In the genomic region with DNA sequence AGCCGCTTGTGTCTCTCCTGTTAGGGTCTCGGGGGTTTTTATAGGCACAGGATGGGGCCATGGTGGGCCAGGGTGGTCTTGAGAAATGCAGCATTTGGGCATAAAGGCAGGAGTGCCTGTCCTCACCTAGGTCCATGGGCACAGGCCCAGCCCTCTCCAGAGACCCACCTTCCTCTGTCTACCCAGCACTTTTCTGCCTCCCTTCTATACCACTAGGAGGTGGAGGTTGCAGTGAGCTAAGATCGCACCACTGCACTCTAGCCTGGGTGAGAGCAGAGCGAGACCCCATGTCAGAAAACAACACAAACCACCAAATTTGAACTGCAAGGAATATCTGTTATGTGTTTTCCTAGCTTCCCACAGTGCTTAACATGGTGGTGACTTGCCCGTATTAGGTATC, we compare ENCODE assay signal across 14 cellular contexts.
"Had no signal": no experiment of that assay in that cellular context is flagged by ENCODE, and none has a peak within 500 bp of the region (broad histone marks: within the 10 kb centered on the region; RNA-seq: fewer than 3 reads in every experiment).

No MANE protein-coding gene starts in this region.

- DNase-seq: activated CD4-positive, alpha-beta T cell treated with anti-CD3 and anti-CD28 coated beads for 36 hours; activated CD8-positive, alpha-beta memory T cell treated with anti-CD3 and anti-CD28 coated beads, Interleukin-2, amount 50 U/mL, for 48 hours; activated CD8-positive, alpha-beta T cell treated with anti-CD3 and anti-CD28 coated beads, Interleukin-2, amount 10 ng/mL, durations not matched to agents 7 days and 5 days; activated naive CD4-positive, alpha-beta T cell; colonic mucosa; effector CD4-positive, alpha-beta T cell; islet precursor cell; left lung; stimulated activated CD4-positive, alpha-beta T cell treated with anti-CD3 and anti-CD28 coated beads, Interleukin-2, amount 100 ng/mL, for 48 hours had no signal

- H3K27me3 Mint-ChIP-seq: activated CD4-positive, alpha-beta T cell treated with anti-CD3 and anti-CD28 coated beads for 36 hours; memory B cell; natural killer cell treated with Interleukin-12 subunit alpha and Interleukin-12 subunit beta and Interleukin-15 and Interleukin-18, amount 100 ng/mL, for 72 hours; stimulated activated naive CD8-positive, alpha-beta T cell treated with anti-CD3 and anti-CD28 coated beads, Interleukin-15, Interleukin-2, amounts not matched to agents 100 ng/mL and 50 ng/mL, for 24 hours had no signal

- H3K9me3 ChIP-seq: colonic mucosa, gastroesophageal sphincter, left lung, thoracic aorta had no signal

- H3K4me3 ChIP-seq: colonic mucosa, gastroesophageal sphincter, left lung, thoracic aorta had no signal

- H3K27ac Mint-ChIP-seq: activated CD4-positive, alpha-beta T cell treated with anti-CD3 and anti-CD28 coated beads for 36 hours; activated CD8-positive, alpha-beta T cell treated with anti-CD3 and anti-CD28 coated beads, Interleukin-2, amount 10 ng/mL, durations not matched to agents 7 days and 5 days; memory B cell; natural killer cell treated with Interleukin-12 subunit alpha and Interleukin-12 subunit beta and Interleukin-15 and Interleukin-18, amount 100 ng/mL, for 72 hours; stimulated activated naive CD8-positive, alpha-beta T cell treated with anti-CD3 and anti-CD28 coated beads, Interleukin-15, Interleukin-2, amounts not matched to agents 100 ng/mL and 50 ng/mL, for 24 hours had no signal

- H3K36me3 Mint-ChIP-seq: natural killer cell treated with Interleukin-12 subunit alpha and Interleukin-12 subunit beta and Interleukin-15 and Interleukin-18, amount 100 ng/mL, for 72 hours had no signal

- H3K4me3 Mint-ChIP-seq: activated CD4-positive, alpha-beta T cell treated with anti-CD3 and anti-CD28 coated beads for 36 hours; activated CD8-positive, alpha-beta T cell treated with anti-CD3 and anti-CD28 coated beads, Interleukin-2, amount 10 ng/mL, durations not matched to agents 7 days and 5 days; memory B cell; natural killer cell treated with Interleukin-12 subunit alpha and Interleukin-12 subunit beta and Interleukin-15 and Interleukin-18, amount 100 ng/mL, for 72 hours; stimulated activated naive CD8-positive, alpha-beta T cell treated with anti-CD3 and anti-CD28 coated beads, Interleukin-15, Interleukin-2, amounts not matched to agents 100 ng/mL and 50 ng/mL, for 24 hours had no signal

- H3K27ac ChIP-seq: colonic mucosa, gastroesophageal sphincter, left lung, thoracic aorta had no signal

- H3K36me3 ChIP-seq: colonic mucosa, gastroesophageal sphincter, left lung, thoracic aorta had no signal

- H3K27me3 ChIP-seq: colonic mucosa, gastroesophageal sphincter, left lung had no signal

- ATAC-seq: activated CD4-positive, alpha-beta T cell treated with anti-CD3 and anti-CD28 coated beads for 36 hours; activated CD8-positive, alpha-beta T cell treated with anti-CD3 and anti-CD28 coated beads, Interleukin-2, amount 10 ng/mL, durations not matched to agents 7 days and 5 days; gastroesophageal sphincter; left lung; natural killer cell treated with Interleukin-12 subunit alpha and Interleukin-12 subunit beta and Interleukin-15 and Interleukin-18, amount 100 ng/mL, for 72 hours had no signal

- H3K4me1 ChIP-seq: colonic mucosa had no signal

- H3K9me3 Mint-ChIP-seq: memory B cell; natural killer cell treated with Interleukin-12 subunit alpha and Interleukin-12 subunit beta and Interleukin-15 and Interleukin-18, amount 100 ng/mL, for 72 hours; stimulated activated naive CD8-positive, alpha-beta T cell treated with anti-CD3 and anti-CD28 coated beads, Interleukin-15, Interleukin-2, amounts not matched to agents 100 ng/mL and 50 ng/mL, for 24 hours had no signal
